In genomic region chr20:4483961-4484360, GRCh38 we compare ENCODE assay signal across 22 cellular contexts.
"Had no signal": no experiment of that assay in that cellular context is flagged by ENCODE, and none has a peak within 500 bp of the region (broad histone marks: within the 10 kb centered on the region; RNA-seq: fewer than 3 reads in every experiment).

No MANE protein-coding gene starts in this region.

- ATAC-seq: left lobe of liver; natural killer cell; right lobe of liver; stimulated activated naive B cell treated with anti-CD40 and anti-IgM and Interleukin-4, amounts not matched to agents 10 μg/mL and 1 μg/mL and 100 μg/mL, for 72 hours; stimulated activated naive CD8-positive, alpha-beta T cell treated with anti-CD3 and anti-CD28 coated beads, Interleukin-15, amount 100 ng/mL, for 72 hours; upper lobe of right lung had no signal

- DNase-seq: colonic mucosa; effector CD8-positive, alpha-beta T cell; endodermal cell; erythroblast; esophagus squamous epithelium; foreskin melanocyte; natural killer cell; occipital lobe; ovary; retina; right lobe of liver; small intestine; stimulated activated CD4-positive, alpha-beta T cell treated with anti-CD3 and anti-CD28 coated beads, Interleukin-15, amount 100 ng/mL, for 24 hours; stimulated activated CD4-positive, alpha-beta T cell treated with anti-CD3 and anti-CD28 coated beads, Interleukin-2, amount 100 ng/mL, for 48 hours; stimulated activated naive B cell treated with anti-CD40 and anti-IgM and Interleukin-4, amounts not matched to agents 10 μg/mL and 1 μg/mL and 100 μg/mL, for 72 hours; stimulated activated naive CD8-positive, alpha-beta T cell treated with anti-CD3 and anti-CD28 coated beads, Interleukin-15, amount 100 ng/mL, for 72 hours; transverse colon; upper lobe of right lung; uterus had no signal

- FAIRE-seq: small intestine had no signal

- H3K4me3 ChIP-seq: colonic mucosa, esophagus squamous epithelium, lung, ovary, right lobe of liver, suprapubic skin, transverse colon, upper lobe of right lung, uterus had no signal

- H3K36me3 ChIP-seq: colonic mucosa, esophagus squamous epithelium, ovary, right lobe of liver, suprapubic skin, transverse colon, upper lobe of right lung, uterus had no signal

- H3K27me3 ChIP-seq: colonic mucosa, esophagus squamous epithelium, ovary, right lobe of liver, transverse colon, upper lobe of right lung, uterus had no signal

- H3K4me1 ChIP-seq: colonic mucosa, esophagus squamous epithelium, right lobe of liver, suprapubic skin, transverse colon, upper lobe of right lung, uterus had no signal

- H3K27ac ChIP-seq: colonic mucosa, esophagus squamous epithelium, ovary, right lobe of liver, suprapubic skin, transverse colon, upper lobe of right lung, uterus had no signal

- H3K9me3 ChIP-seq: colonic mucosa, esophagus squamous epithelium, ovary, right lobe of liver, suprapubic skin, transverse colon, upper lobe of right lung, uterus had no signal
